Comparison of ENCODE assay signal across 22 cellular contexts in genomic region chr21:17597680-17598079, GRCh38.
"Had no signal": no experiment of that assay in that cellular context is flagged by ENCODE, and none has a peak within 500 bp of the region (broad histone marks: within the 10 kb centered on the region; RNA-seq: fewer than 3 reads in every experiment).

No MANE protein-coding gene starts in this region.

- H3K4me3 Mint-ChIP-seq: activated CD4-positive, alpha-beta T cell treated with anti-CD3 and anti-CD28 coated beads for 36 hours; activated naive CD8-positive, alpha-beta T cell treated with anti-CD3 and anti-CD28 coated beads, Interleukin-2, amount 10 ng/mL, durations not matched to agents 7 days and 5 days; natural killer cell treated with Interleukin-12 subunit alpha and Interleukin-12 subunit beta and Interleukin-15 and Interleukin-18, amount 100 ng/mL, for 72 hours; T-helper 2 cell treated with Interferon-gamma antibody and Interleukin-4, amounts not matched to agents 5 μg/mL and 100 μg/mL, for 36 hours had no signal

- DNase-seq: activated CD4-positive, alpha-beta T cell treated with anti-CD3 and anti-CD28 coated beads for 36 hours; activated CD4-positive, alpha-beta T cell treated with anti-CD3 and anti-CD28 coated beads, Interleukin-2, amount 50 U/mL, for 4 hours; activated CD8-positive, alpha-beta memory T cell treated with anti-CD3 and anti-CD28 coated beads for 24 hours; activated CD8-positive, alpha-beta memory T cell treated with anti-CD3 and anti-CD28 coated beads, Interleukin-2, amount 50 U/mL, for 48 hours; activated naive CD4-positive, alpha-beta T cell treated with Interleukin-2 at 50 U/mL for 16 hours; activated naive CD8-positive, alpha-beta T cell treated with anti-CD3 and anti-CD28 coated beads, Interleukin-2, amount 10 ng/mL, durations not matched to agents 7 days and 5 days; activated T-cell treated with anti-CD3 and anti-CD28 coated beads, Interleukin-2, amount 50 U/mL, for 4 hours; amniotic stem cell; colonic mucosa; heart left ventricle; islet precursor cell; left cardiac atrium; ovary; psoas muscle; stimulated activated CD4-positive, alpha-beta T cell treated with anti-CD3 and anti-CD28 coated beads, Interleukin-4, amount 100 ng/mL, for 24 hours; stimulated activated naive CD4-positive, alpha-beta T cell treated with Interleukin-2 at 50 U/mL for 16 hours; upper lobe of left lung; WERI-Rb-1 had no signal

- ATAC-seq: activated CD4-positive, alpha-beta T cell treated with anti-CD3 and anti-CD28 coated beads for 36 hours; activated T-cell treated with anti-CD3 and anti-CD28 coated beads, Interleukin-2, amount 50 U/mL, for 4 hours; heart left ventricle; left cardiac atrium; natural killer cell treated with Interleukin-12 subunit alpha and Interleukin-12 subunit beta and Interleukin-15 and Interleukin-18, amount 100 ng/mL, for 72 hours; psoas muscle had no signal

- H3K27ac Mint-ChIP-seq: activated CD4-positive, alpha-beta T cell treated with anti-CD3 and anti-CD28 coated beads for 36 hours; activated naive CD8-positive, alpha-beta T cell treated with anti-CD3 and anti-CD28 coated beads, Interleukin-2, amount 10 ng/mL, durations not matched to agents 7 days and 5 days; activated T-helper 2 cell treated with anti-CD3 and anti-CD28 coated beads, Interferon-gamma antibody, Interleukin-2, Interleukin-4, amounts not matched to agents 10 μg/mL and 5 μg/mL and 100 μg/mL, durations not matched to agents 14 hours and 24 hours and 36 hours; natural killer cell treated with Interleukin-12 subunit alpha and Interleukin-12 subunit beta and Interleukin-15 and Interleukin-18, amount 100 ng/mL, for 72 hours; T-helper 2 cell treated with Interferon-gamma antibody and Interleukin-4, amounts not matched to agents 5 μg/mL and 100 μg/mL, for 36 hours had no signal

- FAIRE-seq: TTC549 had no signal

- H3K9me3 Mint-ChIP-seq: activated naive CD8-positive, alpha-beta T cell treated with anti-CD3 and anti-CD28 coated beads, Interleukin-2, amount 10 ng/mL, durations not matched to agents 7 days and 5 days; activated T-cell treated with anti-CD3 and anti-CD28 coated beads, Interleukin-2, amount 50 U/mL, for 4 hours; activated T-helper 2 cell treated with anti-CD3 and anti-CD28 coated beads, Interferon-gamma antibody, Interleukin-2, Interleukin-4, amounts not matched to agents 10 μg/mL and 5 μg/mL and 100 μg/mL, durations not matched to agents 14 hours and 24 hours and 36 hours; natural killer cell treated with Interleukin-12 subunit alpha and Interleukin-12 subunit beta and Interleukin-15 and Interleukin-18, amount 100 ng/mL, for 72 hours; T-helper 2 cell treated with Interferon-gamma antibody and Interleukin-4, amounts not matched to agents 5 μg/mL and 100 μg/mL, for 36 hours had no signal

- H3K27me3 Mint-ChIP-seq: activated CD4-positive, alpha-beta T cell treated with anti-CD3 and anti-CD28 coated beads for 36 hours; activated naive CD8-positive, alpha-beta T cell treated with anti-CD3 and anti-CD28 coated beads, Interleukin-2, amount 10 ng/mL, durations not matched to agents 7 days and 5 days; natural killer cell treated with Interleukin-12 subunit alpha and Interleukin-12 subunit beta and Interleukin-15 and Interleukin-18, amount 100 ng/mL, for 72 hours had no signal
